ENCODE assay signal across 19 cellular contexts in genomic region chr17:80210348-80211108, GRCh38. TPM values are rescaled to one million over a fixed set of nuclear protein-coding genes. Genes with fewer than 3 reads are reported as not detected.
DNase-seq lines count a peak whose midpoint lies in the region; ATAC-seq, FAIRE-seq and TF ChIP-seq lines count a peak whose summit lies in the region.
"Had no signal": no experiment of that assay in that cellular context is flagged by ENCODE, and none has a peak within 500 bp of the region (broad histone marks: within the 10 kb centered on the region; RNA-seq: fewer than 3 reads in every experiment).

No MANE protein-coding gene starts in this region.

- H4K8ac ChIP-seq in neuronal stem cell (ENCODE audit: low read depth, low read length): peak overlapping the region; percentile 43

- no peak for TF ChIP-seq POLR2A in HepG2 (IDR thresholded peaks at IDR 0.05; ENCODE audit: insufficient read depth in 1 of 2, low read depth in 2 of 2, low read length in 2 of 2)
- no peak for TF ChIP-seq POLR2A in right lobe of liver (IDR thresholded peaks at IDR 0.05)

- H3K4ac ChIP-seq in neuronal stem cell (ENCODE audit: low read length): no peak overlapping the region

- H3K23ac ChIP-seq in neuronal stem cell (ENCODE audit: low read depth, low read length, poor library complexity): peak overlapping the region; percentile 43

- 96% methylated on average over 45 of the region's 47 CpGs for WGBS in HepG2 (ENCODE audit: low lambda C conversion rate)
- WGBS in right lobe of liver (ENCODE audit: insufficient coverage, low coverage, low lambda C conversion rate, missing lambda C conversion rate): 100% methylated on average over 12 of the region's 47 CpGs
- WGBS in neuronal stem cell (ENCODE audit: extremely low coverage in 2 of 2, insufficient read length in 2 of 2, insufficient replicate concordance in 1 of 2), 2 donors: no CpG with 5 or more reads among the region's 47 CpGs

- no peaks in the 10 kb centered on the region for H3K9me2 ChIP-seq in MM.1S (replicated peaks; ENCODE audit: insufficient read depth, low read length)

- H4K91ac ChIP-seq in neuronal stem cell (ENCODE audit: low read depth, low read length, poor library complexity): no peak overlapping the region

- peaks cover 7% of the 10 kb centered on the region for H3K79me1 ChIP-seq in neuronal stem cell (ENCODE audit: low read depth, low read length)

- H3K9ac ChIP-seq in HepG2 (ENCODE audit: insufficient read depth, low read depth, low read length) (no peak overlapping the region), neuronal stem cell (ENCODE audit: low read depth, low read length, poor library complexity) (peak overlapping the region; percentile 44), MM.1S (ENCODE audit: low read length) (no peak overlapping the region)
- H3K9ac ChIP-seq: BLaER1, GM23248 had no signal

- H3K4me3 ChIP-seq in HepG2 (replicated peaks in 1 of 3; ENCODE audit: insufficient read depth in 1 of 3, low read depth in 2 of 3, low read length in 3 of 3): no peak overlapping the region
- no peak overlapping the region for H3K4me3 ChIP-seq in right lobe of liver
- peak overlapping the region in 1 of 2 donors; percentile 52 for H3K4me3 ChIP-seq in neuronal stem cell (ENCODE audit: low read length in 2 of 2)
- no peak overlapping the region for H3K4me3 ChIP-seq in mucosa of descending colon
- H3K4me3 ChIP-seq in MM.1S (ENCODE audit: low read length): no peak overlapping the region
- H3K4me3 ChIP-seq: BLaER1, GM23248 had no signal

- TF ChIP-seq EP300 in HepG2 (IDR thresholded peaks at IDR 0.05; ENCODE audit: low read depth in 2 of 2, low read length in 2 of 2) (no peak), HepG2 (CRISPR knock-in tag; IDR thresholded peaks at IDR 0.05; ENCODE audit: borderline replicate concordance) (no peak)

- no peaks in the 10 kb centered on the region for H3K4me1 ChIP-seq in HepG2 (ENCODE audit: insufficient read depth, low read length)
- no peaks in the 10 kb centered on the region for H3K4me1 ChIP-seq in right lobe of liver
- H3K4me1 ChIP-seq in neuronal stem cell (ENCODE audit: control insufficient read depth in 2 of 2, insufficient read depth in 1 of 2, low read depth in 1 of 2, low read length in 2 of 2): no peaks in the 10 kb centered on the region
- no peaks in the 10 kb centered on the region for H3K4me1 ChIP-seq in mucosa of descending colon (ENCODE audit: low read depth)
- H3K4me1 ChIP-seq in MM.1S (ENCODE audit: low read length): no peaks in the 10 kb centered on the region

- H3K79me2 ChIP-seq in HepG2 (ENCODE audit: insufficient read depth, low read length) (no peaks in the 10 kb centered on the region), MM.1S (ENCODE audit: low read length) (no peaks in the 10 kb centered on the region)

- H3K14ac ChIP-seq in neuronal stem cell (ENCODE audit: low read length): no peak overlapping the region

- no peak overlapping the region for H3K27ac ChIP-seq in HepG2 (ENCODE audit: extremely low read length, insufficient read depth, low read length)
- H3K27ac ChIP-seq in right lobe of liver: no peak overlapping the region
- H3K27ac ChIP-seq in neuronal stem cell (replicated peaks; ENCODE audit: low read length): no peak overlapping the region
- H3K27ac ChIP-seq in MM.1S (ENCODE audit: low read length): no peak overlapping the region
- H3K27ac ChIP-seq: BLaER1, GM23248 had no signal

- H2BK5ac ChIP-seq in neuronal stem cell (ENCODE audit: low read length): peak overlapping the region; percentile 29

- FAIRE-seq in HepG2 (lab: Jason Lieb, UNC): no peak
- FAIRE-seq in urothelium cell line (lab: Jason Lieb, UNC): peak; percentile 20
- FAIRE-seq: GM12892, GM18507, H54 had no signal

- ATAC-seq in HepG2 (no peak), right lobe of liver (no peak), mucosa of descending colon (no peak)
- ATAC-seq: HCT116 had no signal

- DNase-seq in HepG2 (ENCODE audit: low spot score) (no peak), right lobe of liver (no peak), neuronal stem cell (ENCODE audit: low spot score) (no peak), urothelium cell line (ENCODE audit: low spot score) (no peak), mucosa of descending colon (no peak), MM.1S (no peak)
- DNase-seq: 8988T; CD4-positive, alpha-beta memory T cell; DMS153; DMS79; GDM1; GM23248 had no signal

- no peaks in the 10 kb centered on the region for H3K9me3 ChIP-seq in HepG2 (ENCODE audit: low read length)
- no peaks in the 10 kb centered on the region for H3K9me3 ChIP-seq in right lobe of liver
- H3K9me3 ChIP-seq in neuronal stem cell (replicated peaks in 1 of 2; ENCODE audit: control insufficient read depth in 2 of 2, insufficient read depth in 1 of 2, low read depth in 1 of 2, low read length in 2 of 2): no peaks in the 10 kb centered on the region
- H3K9me3 ChIP-seq in mucosa of descending colon: no peaks in the 10 kb centered on the region
- no peaks in the 10 kb centered on the region for H3K9me3 ChIP-seq in MM.1S (replicated peaks; ENCODE audit: insufficient read depth, low read length)
- H3K9me3 ChIP-seq: BLaER1 had no signal

- no TSS peak for BruUV-seq in HepG2 (replicated peaks; lab: Mats Ljungman, UMichigan)

- H2AFZ ChIP-seq in HepG2 (ENCODE audit: low read length) (no peak overlapping the region), neuronal stem cell (ENCODE audit: low read length) (no peak overlapping the region), MM.1S (ENCODE audit: low read length) (no peak overlapping the region)
- H2AFZ ChIP-seq: GM23248 had no signal

- no peak overlapping the region for H2AK5ac ChIP-seq in neuronal stem cell (ENCODE audit: low read depth, low read length)

- in situ Hi-C loops in HepG2 (cut with HindIII; ENCODE audit: extremely low pct_ligation_motif_present, low pct_unique_long_range_greater_than_20kb): no loop called here

- H4K20me1 ChIP-seq in HepG2 (ENCODE audit: insufficient read depth, low read length) (no peaks in the 10 kb centered on the region), MM.1S (ENCODE audit: insufficient read depth, low read length) (no peaks in the 10 kb centered on the region)
- H4K20me1 ChIP-seq: BLaER1 had no signal

- no peak for TF ChIP-seq RAD21 in HepG2 (CRISPR knock-in tag; IDR thresholded peaks at IDR 0.05)

- no peaks in the 10 kb centered on the region for H3K27me3 ChIP-seq in HepG2 (ENCODE audit: control insufficient read depth in 1 of 2, insufficient read depth in 2 of 2, low read length in 2 of 2)
- no peaks in the 10 kb centered on the region for H3K27me3 ChIP-seq in right lobe of liver
- H3K27me3 ChIP-seq in neuronal stem cell (ENCODE audit: control insufficient read depth in 3 of 3, insufficient read depth in 3 of 3, low read depth in 1 of 3, low read length in 3 of 3): no peaks in the 10 kb centered on the region
- no peaks in the 10 kb centered on the region for H3K27me3 ChIP-seq in MM.1S (replicated peaks; ENCODE audit: insufficient read depth, low read length)
- H3K27me3 ChIP-seq: BLaER1 had no signal

- H2BK120ac ChIP-seq in neuronal stem cell (ENCODE audit: low read depth, low read length): no peak overlapping the region

- CTCF ChIA-PET in HepG2 (lab: Yijun Ruan, JAX; ENCODE audit: low intra/inter-chr PET ratio, low total read pairs): no interaction called here

- H3K4me2 ChIP-seq in HepG2 (ENCODE audit: low read depth, low read length) (no peak overlapping the region), neuronal stem cell (ENCODE audit: insufficient read depth, low read length, poor library complexity, severe bottlenecking) (no peak overlapping the region), MM.1S (ENCODE audit: low read depth, low read length) (no peak overlapping the region)
- H3K4me2 ChIP-seq: BLaER1 had no signal

- peak overlapping the region; percentile 10 for H2BK12ac ChIP-seq in neuronal stem cell (ENCODE audit: low read length)

- H3F3A ChIP-seq in MM.1S (ENCODE audit: insufficient read depth, low read length): no peaks in the 10 kb centered on the region

- intact Hi-C loops in HepG2 (cut with micrococcal nuclease; ENCODE audit: unreplicated experiment): no loop called here
- intact Hi-C loops in right lobe of liver (cut with DNase I): no loop called here
- intact Hi-C loops in mucosa of descending colon (cut with DNase I, micrococcal nuclease): no loop called here

- H2BK15ac ChIP-seq in neuronal stem cell (ENCODE audit: low read length): no peak overlapping the region

- no peak overlapping the region for H3K18ac ChIP-seq in neuronal stem cell (ENCODE audit: low read length)

- TF ChIP-seq CTCF in HepG2 (CRISPR knock-in tag; IDR thresholded peaks at IDR 0.05): no peak
- TF ChIP-seq CTCF in right lobe of liver (IDR thresholded peaks at IDR 0.05): no peak
- TF ChIP-seq CTCF in mucosa of descending colon (IDR thresholded peaks at IDR 0.05): no peak
- TF ChIP-seq CTCF in MM.1S (IDR thresholded peaks at IDR 0.05; ENCODE audit: low read length): no peak

- POLR2A ChIA-PET in HepG2 (lab: Yijun Ruan, JAX): interaction anchor here (1.7 kb wide), 1 partner anchor 10 kb away, joined by 5 read pairs; the partner anchor contains the start of genes SGSH and SLC26A11

- H3K36me3 ChIP-seq in HepG2 (replicated peaks in 1 of 2; ENCODE audit: control insufficient read depth in 1 of 2, insufficient read depth in 2 of 2, low read length in 2 of 2): peaks cover 20 to 42% of the 10 kb centered on the region in 2 experiments
- peaks cover 0 to 33% (median 9%) of the 10 kb centered on the region in 4 donors for H3K36me3 ChIP-seq in right lobe of liver
- H3K36me3 ChIP-seq in neuronal stem cell (replicated peaks in 1 of 2; ENCODE audit: control insufficient read depth in 2 of 2, insufficient read depth in 2 of 2, low read length in 2 of 2): peaks cover 17 to 55% of the 10 kb centered on the region in 2 donors
- peaks cover 4% of the 10 kb centered on the region for H3K36me3 ChIP-seq in mucosa of descending colon (ENCODE audit: low read depth)
- no peaks in the 10 kb centered on the region; the same call in 1 of the 2 replicates for H3K36me3 ChIP-seq in MM.1S (replicated peaks; ENCODE audit: insufficient read depth, low read length)
- H3K36me3 ChIP-seq: BLaER1 had no signal

RNA-seq across cellular contexts. Expression of gene SGSH, which starts 9.6 kb away (rescaled TPM):
- total RNA-seq in HepG2 (2016; rRNA removed; fragmentation: Illumina TruSeq; extraction: Trizol) (5.5 and 12.2 TPM in 2 replicates), right lobe of liver (10 to 100 TPM in 5 of 6 experiments, 1 to 10 TPM in 1; 9.7 to 23.5 (median 15.7) TPM), mucosa of descending colon (10 to 100 TPM; 39.7 to 44.8 (median 42.5) TPM)
- 4.0 and 6.2 TPM in 2 replicates for total RNA-seq in HepG2 (2016; cell fraction: cytosol; rRNA removed; fragmentation: Illumina TruSeq; extraction: Trizol; ENCODE audit: low read depth)
- 4.5 and 13.3 TPM in 2 replicates for total RNA-seq in HepG2 (2016; cell fraction: insoluble cytoplasmic fraction; rRNA removed; fragmentation: Illumina TruSeq; extraction: Trizol)
- 6.1 and 6.4 TPM in 2 replicates for total RNA-seq in HepG2 (2016; cell fraction: membrane; rRNA removed; fragmentation: Illumina TruSeq; extraction: Trizol)
- total RNA-seq in HepG2 (2016; cell fraction: nucleus; rRNA removed; fragmentation: Illumina TruSeq; extraction: Trizol): 18.5 and 23.9 TPM in 2 replicates
- polyA plus RNA-seq in HepG2 (2011; rRNA removed): 17.6 and 23.9 TPM in 2 replicates
- 13.7 and 17.1 TPM in 2 replicates for polyA plus RNA-seq in HepG2 (2011; cell fraction: cytosol; rRNA removed)
- polyA plus RNA-seq in HepG2 (2011; cell fraction: nucleus; rRNA removed): 145 and 163 TPM in 2 replicates
- polyA plus RNA-seq in HepG2 (2012): 21.6 and 30.9 TPM in 2 replicates
- 3.7 and 4.2 TPM in 2 replicates for polyA plus RNA-seq in HepG2 (2016; cell fraction: cytosol; fragmentation: Illumina TruSeq; extraction: Trizol; ENCODE audit: low read depth)
- polyA plus RNA-seq in HepG2 (2016; cell fraction: insoluble cytoplasmic fraction; fragmentation: Illumina TruSeq; extraction: Trizol; ENCODE audit: low read depth): 7.1 and 11.5 TPM in 2 replicates
- 7.0 and 7.3 TPM in 2 replicates for polyA plus RNA-seq in HepG2 (2016; cell fraction: membrane; fragmentation: Illumina TruSeq; extraction: Trizol; ENCODE audit: low read depth)
- 81.4 and 86.8 TPM in 2 replicates for polyA plus RNA-seq in HepG2 (2016; cell fraction: nucleus; fragmentation: Illumina TruSeq; extraction: Trizol; ENCODE audit: insufficient read depth, low read depth)
- polyA minus RNA-seq in HepG2 (2011; rRNA and poly(A)+ RNA removed; ENCODE audit: low replicate concordance): 15.4 and 23.1 TPM in 2 replicates
- 15.4 and 18.7 TPM in 2 replicates for polyA minus RNA-seq in HepG2 (2011; cell fraction: cytosol; rRNA and poly(A)+ RNA removed)
- polyA minus RNA-seq in HepG2 (2011; cell fraction: nucleus; rRNA and poly(A)+ RNA removed): 34.1 and 36.2 TPM in 2 replicates
- polyA plus RNA-seq in neuronal stem cell (2013, experiment 1 of 2): 8.1 TPM
- 7.7 TPM for polyA plus RNA-seq in neuronal stem cell (2013, experiment 2 of 2)

RNA-seq across cellular contexts. Expression of gene SLC26A11, which starts 9.7 kb away (rescaled TPM):
- 3.1 and 8.7 TPM in 2 replicates for total RNA-seq in HepG2 (2016; rRNA removed; fragmentation: Illumina TruSeq; extraction: Trizol)
- total RNA-seq in HepG2 (2016; cell fraction: cytosol; rRNA removed; fragmentation: Illumina TruSeq; extraction: Trizol; ENCODE audit: low read depth): 3.2 and 3.4 TPM in 2 replicates
- total RNA-seq in HepG2 (2016; cell fraction: insoluble cytoplasmic fraction; rRNA removed; fragmentation: Illumina TruSeq; extraction: Trizol): 3.5 and 11.2 TPM in 2 replicates
- 3.1 and 3.2 TPM in 2 replicates for total RNA-seq in HepG2 (2016; cell fraction: membrane; rRNA removed; fragmentation: Illumina TruSeq; extraction: Trizol)
- total RNA-seq in HepG2 (2016; cell fraction: nucleus; rRNA removed; fragmentation: Illumina TruSeq; extraction: Trizol): 12.9 and 13.6 TPM in 2 replicates
- 13.2 and 21.1 TPM in 2 replicates for polyA plus RNA-seq in HepG2 (2011; rRNA removed)
- 5.5 and 7.6 TPM in 2 replicates for polyA plus RNA-seq in HepG2 (2011; cell fraction: cytosol; rRNA removed)
- polyA plus RNA-seq in HepG2 (2011; cell fraction: nucleus; rRNA removed): 121 and 146 TPM in 2 replicates
- polyA plus RNA-seq in HepG2 (2012): 7.0 and 18.5 TPM in 2 replicates
- 0.73 and 1.0 TPM in 2 replicates for polyA plus RNA-seq in HepG2 (2016; cell fraction: cytosol; fragmentation: Illumina TruSeq; extraction: Trizol; ENCODE audit: low read depth)
- 2.8 and 4.4 TPM in 2 replicates for polyA plus RNA-seq in HepG2 (2016; cell fraction: insoluble cytoplasmic fraction; fragmentation: Illumina TruSeq; extraction: Trizol; ENCODE audit: low read depth)
- 1.4 and 2.3 TPM in 2 replicates for polyA plus RNA-seq in HepG2 (2016; cell fraction: membrane; fragmentation: Illumina TruSeq; extraction: Trizol; ENCODE audit: low read depth)
- polyA plus RNA-seq in HepG2 (2016; cell fraction: nucleus; fragmentation: Illumina TruSeq; extraction: Trizol; ENCODE audit: insufficient read depth, low read depth): 29.5 and 32.2 TPM in 2 replicates
- 7.7 and 20.5 TPM in 2 replicates for polyA minus RNA-seq in HepG2 (2011; rRNA and poly(A)+ RNA removed; ENCODE audit: low replicate concordance)
- polyA minus RNA-seq in HepG2 (2011; cell fraction: cytosol; rRNA and poly(A)+ RNA removed): 5.6 and 11.8 TPM in 2 replicates
- 22.4 and 23.0 TPM in 2 replicates for polyA minus RNA-seq in HepG2 (2011; cell fraction: nucleus; rRNA and poly(A)+ RNA removed)
- 1 to 10 TPM; 5.8 to 9.8 (median 6.5) TPM for total RNA-seq in right lobe of liver
- 14.4 TPM for polyA plus RNA-seq in neuronal stem cell (2013, experiment 1 of 2)
- polyA plus RNA-seq in neuronal stem cell (2013, experiment 2 of 2): 14.7 TPM
- total RNA-seq in mucosa of descending colon: 10 to 100 TPM; 13.8 to 18.1 (median 14.0) TPM

RNA-seq across cellular contexts. Expression of gene CARD14, which starts 40.7 kb away (rescaled TPM):
- total RNA-seq in HepG2 (2016; rRNA removed; fragmentation: Illumina TruSeq; extraction: Trizol) (0.11 TPM in 1 of 2 replicates, not detected in the other), right lobe of liver (under 1 TPM in 3 of 6 experiments, not detected in 3; 0.20 to 0.29 (median 0.22) TPM), mucosa of descending colon (1 to 10 TPM in 2 of 3 donors, under 1 TPM in 1; 0.38 to 2.4 (median 1.4) TPM)
- not detected in 2 replicates for total RNA-seq in HepG2 (2016; cell fraction: cytosol; rRNA removed; fragmentation: Illumina TruSeq; extraction: Trizol; ENCODE audit: low read depth)
- total RNA-seq in HepG2 (2016; cell fraction: insoluble cytoplasmic fraction; rRNA removed; fragmentation: Illumina TruSeq; extraction: Trizol): 0.06 TPM in 1 of 2 replicates, not detected in the other
- total RNA-seq in HepG2 (2016; cell fraction: membrane; rRNA removed; fragmentation: Illumina TruSeq; extraction: Trizol): not detected in 2 replicates
- total RNA-seq in HepG2 (2016; cell fraction: nucleus; rRNA removed; fragmentation: Illumina TruSeq; extraction: Trizol): not detected in 2 replicates
- 0.03 TPM in 1 of 2 replicates, not detected in the other for polyA plus RNA-seq in HepG2 (2011; rRNA removed)
- not detected in 2 replicates for polyA plus RNA-seq in HepG2 (2011; cell fraction: cytosol; rRNA removed)
- 0.05 and 0.11 TPM in 2 replicates for polyA plus RNA-seq in HepG2 (2011; cell fraction: nucleus; rRNA removed)
- polyA plus RNA-seq in HepG2 (2012): 0.16 and 0.19 TPM in 2 replicates
- not detected in 2 replicates for polyA plus RNA-seq in HepG2 (2016; cell fraction: cytosol; fragmentation: Illumina TruSeq; extraction: Trizol; ENCODE audit: low read depth)
- polyA plus RNA-seq in HepG2 (2016; cell fraction: insoluble cytoplasmic fraction; fragmentation: Illumina TruSeq; extraction: Trizol; ENCODE audit: low read depth): not detected in 2 replicates
- not detected in 2 replicates for polyA plus RNA-seq in HepG2 (2016; cell fraction: membrane; fragmentation: Illumina TruSeq; extraction: Trizol; ENCODE audit: low read depth)
- polyA plus RNA-seq in HepG2 (2016; cell fraction: nucleus; fragmentation: Illumina TruSeq; extraction: Trizol; ENCODE audit: insufficient read depth, low read depth): 0.21 TPM in 1 of 2 replicates, not detected in the other
- polyA minus RNA-seq in HepG2 (2011; rRNA and poly(A)+ RNA removed; ENCODE audit: low replicate concordance): 0.22 and 5.5 TPM in 2 replicates
- not detected in 2 replicates for polyA minus RNA-seq in HepG2 (2011; cell fraction: cytosol; rRNA and poly(A)+ RNA removed)
- not detected in 2 replicates for polyA minus RNA-seq in HepG2 (2011; cell fraction: nucleus; rRNA and poly(A)+ RNA removed)
- polyA plus RNA-seq in neuronal stem cell (2013, experiment 1 of 2): 0.20 TPM
- polyA plus RNA-seq in neuronal stem cell (2013, experiment 2 of 2): 0.22 TPM
- total RNA-seq: Daoy, GM23248 had no signal
- polyA plus RNA-seq: AG04450 had no signal

RNA-seq across cellular contexts. Expression of gene RNF213, which starts 50.1 kb away (rescaled TPM):
- total RNA-seq in HepG2 (2016; rRNA removed; fragmentation: Illumina TruSeq; extraction: Trizol) (38.7 and 42.8 TPM in 2 replicates), right lobe of liver (10 to 100 TPM; 59.1 to 87.7 (median 73.0) TPM), mucosa of descending colon (100 to 1,000 TPM; 135 to 143 (median 136) TPM)
- total RNA-seq in HepG2 (2016; cell fraction: cytosol; rRNA removed; fragmentation: Illumina TruSeq; extraction: Trizol; ENCODE audit: low read depth): 8.0 and 9.3 TPM in 2 replicates
- 36.5 and 38.8 TPM in 2 replicates for total RNA-seq in HepG2 (2016; cell fraction: insoluble cytoplasmic fraction; rRNA removed; fragmentation: Illumina TruSeq; extraction: Trizol)
- total RNA-seq in HepG2 (2016; cell fraction: membrane; rRNA removed; fragmentation: Illumina TruSeq; extraction: Trizol): 12.8 and 13.4 TPM in 2 replicates
- 57.4 and 57.5 TPM in 2 replicates for total RNA-seq in HepG2 (2016; cell fraction: nucleus; rRNA removed; fragmentation: Illumina TruSeq; extraction: Trizol)
- polyA plus RNA-seq in HepG2 (2011; rRNA removed): 38.6 and 44.0 TPM in 2 replicates
- polyA plus RNA-seq in HepG2 (2011; cell fraction: cytosol; rRNA removed): 16.4 and 18.9 TPM in 2 replicates
- polyA plus RNA-seq in HepG2 (2011; cell fraction: nucleus; rRNA removed): 134 and 171 TPM in 2 replicates
- polyA plus RNA-seq in HepG2 (2012): 28.2 and 46.6 TPM in 2 replicates
- 1.4 and 2.0 TPM in 2 replicates for polyA plus RNA-seq in HepG2 (2016; cell fraction: cytosol; fragmentation: Illumina TruSeq; extraction: Trizol; ENCODE audit: low read depth)
- polyA plus RNA-seq in HepG2 (2016; cell fraction: insoluble cytoplasmic fraction; fragmentation: Illumina TruSeq; extraction: Trizol; ENCODE audit: low read depth): 23.5 and 27.4 TPM in 2 replicates
- 3.4 and 3.7 TPM in 2 replicates for polyA plus RNA-seq in HepG2 (2016; cell fraction: membrane; fragmentation: Illumina TruSeq; extraction: Trizol; ENCODE audit: low read depth)
- polyA plus RNA-seq in HepG2 (2016; cell fraction: nucleus; fragmentation: Illumina TruSeq; extraction: Trizol; ENCODE audit: insufficient read depth, low read depth): 77.8 and 79.2 TPM in 2 replicates
- polyA minus RNA-seq in HepG2 (2011; rRNA and poly(A)+ RNA removed; ENCODE audit: low replicate concordance): 133 and 148 TPM in 2 replicates
- polyA minus RNA-seq in HepG2 (2011; cell fraction: cytosol; rRNA and poly(A)+ RNA removed): 36.1 and 37.6 TPM in 2 replicates
- polyA minus RNA-seq in HepG2 (2011; cell fraction: nucleus; rRNA and poly(A)+ RNA removed): 108 and 132 TPM in 2 replicates
- polyA plus RNA-seq in neuronal stem cell (2013, experiment 1 of 2): 17.4 TPM
- 18.4 TPM for polyA plus RNA-seq in neuronal stem cell (2013, experiment 2 of 2)
